2 cellular contexts compared by ENCODE assay signal in genomic region chr2:73091164-73091563, GRCh38.
TF ChIP-seq lines count a peak whose summit lies in the region.

No MANE protein-coding gene starts in this region.

TF ChIP-seq in IMR-90, 13 proteins besides CTCF, POLR2A, EP300 and RAD21:
- TF ChIP-seq CHD1 (IDR thresholded peaks at IDR 0.05; ENCODE audit: low read depth, low read length) = no peak
- no peak for TF ChIP-seq RFX5 (IDR thresholded peaks at IDR 0.05; ENCODE audit: low read depth, low read length)
- TF ChIP-seq NFE2L2 (IDR thresholded peaks at IDR 0.05; ENCODE audit: low read depth, low read length) = no peak
- no peak for TF ChIP-seq FOS (IDR thresholded peaks at IDR 0.05; ENCODE audit: low read depth, low read length)

TF ChIP-seq in HepG2, 621 proteins besides CTCF, POLR2A, EP300 and RAD21 (continues in another document):
- TF ChIP-seq, protein P1, sequence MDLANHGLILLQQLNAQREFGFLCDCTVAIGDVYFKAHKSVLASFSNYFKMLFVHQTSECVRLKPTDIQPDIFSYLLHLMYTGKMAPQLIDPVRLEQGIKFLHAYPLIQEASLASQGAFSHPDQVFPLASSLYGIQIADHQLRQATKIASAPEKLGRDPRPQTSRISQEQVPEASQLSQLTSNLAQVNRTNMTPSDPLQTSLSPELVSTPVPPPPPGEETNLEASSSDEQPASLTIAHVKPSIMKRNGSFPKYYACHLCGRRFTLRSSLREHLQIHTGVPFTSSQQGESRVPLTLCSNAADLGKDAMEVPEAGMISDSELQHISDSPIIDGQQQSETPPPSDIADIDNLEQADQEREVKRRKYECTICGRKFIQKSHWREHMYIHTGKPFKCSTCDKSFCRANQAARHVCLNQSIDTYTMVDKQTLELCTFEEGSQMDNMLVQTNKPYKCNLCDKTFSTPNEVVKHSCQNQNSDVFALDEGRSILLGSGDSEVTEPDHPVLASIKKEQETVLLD (CRISPR knock-in tag; IDR thresholded peaks at IDR 0.05; ENCODE audit: low read depth) = no peak
- TF ChIP-seq, protein P2, sequence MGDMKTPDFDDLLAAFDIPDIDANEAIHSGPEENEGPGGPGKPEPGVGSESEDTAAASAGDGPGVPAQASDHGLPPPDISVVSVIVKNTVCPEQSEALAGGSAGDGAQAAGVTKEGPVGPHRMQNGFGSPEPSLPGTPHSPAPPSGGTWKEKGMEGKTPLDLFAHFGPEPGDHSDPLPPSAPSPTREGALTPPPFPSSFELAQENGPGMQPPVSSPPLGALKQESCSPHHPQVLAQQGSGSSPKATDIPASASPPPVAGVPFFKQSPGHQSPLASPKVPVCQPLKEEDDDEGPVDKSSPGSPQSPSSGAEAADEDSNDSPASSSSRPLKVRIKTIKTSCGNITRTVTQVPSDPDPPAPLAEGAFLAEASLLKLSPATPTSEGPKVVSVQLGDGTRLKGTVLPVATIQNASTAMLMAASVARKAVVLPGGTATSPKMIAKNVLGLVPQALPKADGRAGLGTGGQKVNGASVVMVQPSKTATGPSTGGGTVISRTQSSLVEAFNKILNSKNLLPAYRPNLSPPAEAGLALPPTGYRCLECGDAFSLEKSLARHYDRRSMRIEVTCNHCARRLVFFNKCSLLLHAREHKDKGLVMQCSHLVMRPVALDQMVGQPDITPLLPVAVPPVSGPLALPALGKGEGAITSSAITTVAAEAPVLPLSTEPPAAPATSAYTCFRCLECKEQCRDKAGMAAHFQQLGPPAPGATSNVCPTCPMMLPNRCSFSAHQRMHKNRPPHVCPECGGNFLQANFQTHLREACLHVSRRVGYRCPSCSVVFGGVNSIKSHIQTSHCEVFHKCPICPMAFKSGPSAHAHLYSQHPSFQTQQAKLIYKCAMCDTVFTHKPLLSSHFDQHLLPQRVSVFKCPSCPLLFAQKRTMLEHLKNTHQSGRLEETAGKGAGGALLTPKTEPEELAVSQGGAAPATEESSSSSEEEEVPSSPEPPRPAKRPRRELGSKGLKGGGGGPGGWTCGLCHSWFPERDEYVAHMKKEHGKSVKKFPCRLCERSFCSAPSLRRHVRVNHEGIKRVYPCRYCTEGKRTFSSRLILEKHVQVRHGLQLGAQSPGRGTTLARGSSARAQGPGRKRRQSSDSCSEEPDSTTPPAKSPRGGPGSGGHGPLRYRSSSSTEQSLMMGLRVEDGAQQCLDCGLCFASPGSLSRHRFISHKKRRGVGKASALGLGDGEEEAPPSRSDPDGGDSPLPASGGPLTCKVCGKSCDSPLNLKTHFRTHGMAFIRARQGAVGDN (CRISPR knock-in tag; IDR thresholded peaks at IDR 0.05) = peak; percentile 30; the same call in 1 of the 2 replicates
- TF ChIP-seq ZNF781 (CRISPR knock-in tag; IDR thresholded peaks at IDR 0.05; ENCODE audit: borderline replicate concordance, not compliant biosample characterization) (no peak), TFDP1 (CRISPR knock-in tag; IDR thresholded peaks at IDR 0.05; ENCODE audit: borderline replicate concordance) (no peak; the same call in 1 of the 2 replicates), PHF21A (CRISPR knock-in tag; IDR thresholded peaks at IDR 0.05) (peak; percentile 18; the same call in 1 of the 2 replicates), CREBL2 (CRISPR knock-in tag; IDR thresholded peaks at IDR 0.05; ENCODE audit: borderline replicate concordance) (no peak), JUND (CRISPR knock-in tag; IDR thresholded peaks at IDR 0.05) (peak; percentile 37; the same call in 1 of the 2 replicates), XRCC5 (optimal IDR thresholded peaks at IDR 0.05; ENCODE audit: low read length) (peak; percentile 99), ZNF691 (CRISPR knock-in tag; IDR thresholded peaks at IDR 0.05; ENCODE audit: borderline replicate concordance, low read depth) (0 out of 2 replicates have a peak, but pooled peaks have one; percentile 30), ATF7 (IDR thresholded peaks at IDR 0.05) (0 out of 2 replicates have a peak, but pooled peaks have one; percentile 37), ATF7 (CRISPR knock-in tag; IDR thresholded peaks at IDR 0.05) (no peak), HINFP (CRISPR knock-in tag; IDR thresholded peaks at IDR 0.05; ENCODE audit: low read depth) (no peak), SPEN (CRISPR knock-in tag; IDR thresholded peaks at IDR 0.05; ENCODE audit: low read depth) (peak; percentile 64), CREB1 (IDR thresholded peaks at IDR 0.05) (peak; percentile 69), CREB1 (CRISPR knock-in tag; IDR thresholded peaks at IDR 0.05) (peak; percentile 43; the same call in 1 of the 2 replicates), CEBPG (CRISPR knock-in tag; IDR thresholded peaks at IDR 0.05) (no peak), ZNF83 (CRISPR knock-in tag; IDR thresholded peaks at IDR 0.05; ENCODE audit: borderline replicate concordance) (no peak), PHF20 (CRISPR knock-in tag; IDR thresholded peaks at IDR 0.05) (peak; percentile 39; the same call in 1 of the 2 replicates), ZNF292 (CRISPR knock-in tag; IDR thresholded peaks at IDR 0.05; ENCODE audit: borderline replicate concordance, low read depth) (peak; percentile 66; the same call in 1 of the 2 replicates), MIER3 (CRISPR knock-in tag; IDR thresholded peaks at IDR 0.05; ENCODE audit: borderline replicate concordance) (0 out of 2 replicates have a peak, but pooled peaks have one; percentile 45), MXI1 (IDR thresholded peaks at IDR 0.05; ENCODE audit: borderline replicate concordance, low read depth, low read length) (peak; percentile 63; the same call in 1 of the 3 replicates), SMC3 (IDR thresholded peaks at IDR 0.05; ENCODE audit: low read length) (peak; percentile 41; the same call in 1 of the 2 replicates), ZNF414 (CRISPR knock-in tag; IDR thresholded peaks at IDR 0.05) (0 out of 2 replicates have a peak, but pooled peaks have one; percentile 34), ZMYM3 (CRISPR knock-in tag; IDR thresholded peaks at IDR 0.05) (peak; percentile 56), NR2C2 (CRISPR knock-in tag; IDR thresholded peaks at IDR 0.05; ENCODE audit: borderline replicate concordance) (0 out of 2 replicates have a peak, but pooled peaks have one; percentile 27), ARNTL (CRISPR knock-in tag; IDR thresholded peaks at IDR 0.05) (no peak)
- TF ChIP-seq, protein P3, sequence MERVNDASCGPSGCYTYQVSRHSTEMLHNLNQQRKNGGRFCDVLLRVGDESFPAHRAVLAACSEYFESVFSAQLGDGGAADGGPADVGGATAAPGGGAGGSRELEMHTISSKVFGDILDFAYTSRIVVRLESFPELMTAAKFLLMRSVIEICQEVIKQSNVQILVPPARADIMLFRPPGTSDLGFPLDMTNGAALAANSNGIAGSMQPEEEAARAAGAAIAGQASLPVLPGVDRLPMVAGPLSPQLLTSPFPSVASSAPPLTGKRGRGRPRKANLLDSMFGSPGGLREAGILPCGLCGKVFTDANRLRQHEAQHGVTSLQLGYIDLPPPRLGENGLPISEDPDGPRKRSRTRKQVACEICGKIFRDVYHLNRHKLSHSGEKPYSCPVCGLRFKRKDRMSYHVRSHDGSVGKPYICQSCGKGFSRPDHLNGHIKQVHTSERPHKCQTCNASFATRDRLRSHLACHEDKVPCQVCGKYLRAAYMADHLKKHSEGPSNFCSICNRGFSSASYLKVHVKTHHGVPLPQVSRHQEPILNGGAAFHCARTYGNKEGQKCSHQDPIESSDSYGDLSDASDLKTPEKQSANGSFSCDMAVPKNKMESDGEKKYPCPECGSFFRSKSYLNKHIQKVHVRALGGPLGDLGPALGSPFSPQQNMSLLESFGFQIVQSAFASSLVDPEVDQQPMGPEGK (CRISPR knock-in tag; IDR thresholded peaks at IDR 0.05) = 0 out of 2 replicates have a peak, but pooled peaks have one; percentile 18
- TF ChIP-seq, protein P4, sequence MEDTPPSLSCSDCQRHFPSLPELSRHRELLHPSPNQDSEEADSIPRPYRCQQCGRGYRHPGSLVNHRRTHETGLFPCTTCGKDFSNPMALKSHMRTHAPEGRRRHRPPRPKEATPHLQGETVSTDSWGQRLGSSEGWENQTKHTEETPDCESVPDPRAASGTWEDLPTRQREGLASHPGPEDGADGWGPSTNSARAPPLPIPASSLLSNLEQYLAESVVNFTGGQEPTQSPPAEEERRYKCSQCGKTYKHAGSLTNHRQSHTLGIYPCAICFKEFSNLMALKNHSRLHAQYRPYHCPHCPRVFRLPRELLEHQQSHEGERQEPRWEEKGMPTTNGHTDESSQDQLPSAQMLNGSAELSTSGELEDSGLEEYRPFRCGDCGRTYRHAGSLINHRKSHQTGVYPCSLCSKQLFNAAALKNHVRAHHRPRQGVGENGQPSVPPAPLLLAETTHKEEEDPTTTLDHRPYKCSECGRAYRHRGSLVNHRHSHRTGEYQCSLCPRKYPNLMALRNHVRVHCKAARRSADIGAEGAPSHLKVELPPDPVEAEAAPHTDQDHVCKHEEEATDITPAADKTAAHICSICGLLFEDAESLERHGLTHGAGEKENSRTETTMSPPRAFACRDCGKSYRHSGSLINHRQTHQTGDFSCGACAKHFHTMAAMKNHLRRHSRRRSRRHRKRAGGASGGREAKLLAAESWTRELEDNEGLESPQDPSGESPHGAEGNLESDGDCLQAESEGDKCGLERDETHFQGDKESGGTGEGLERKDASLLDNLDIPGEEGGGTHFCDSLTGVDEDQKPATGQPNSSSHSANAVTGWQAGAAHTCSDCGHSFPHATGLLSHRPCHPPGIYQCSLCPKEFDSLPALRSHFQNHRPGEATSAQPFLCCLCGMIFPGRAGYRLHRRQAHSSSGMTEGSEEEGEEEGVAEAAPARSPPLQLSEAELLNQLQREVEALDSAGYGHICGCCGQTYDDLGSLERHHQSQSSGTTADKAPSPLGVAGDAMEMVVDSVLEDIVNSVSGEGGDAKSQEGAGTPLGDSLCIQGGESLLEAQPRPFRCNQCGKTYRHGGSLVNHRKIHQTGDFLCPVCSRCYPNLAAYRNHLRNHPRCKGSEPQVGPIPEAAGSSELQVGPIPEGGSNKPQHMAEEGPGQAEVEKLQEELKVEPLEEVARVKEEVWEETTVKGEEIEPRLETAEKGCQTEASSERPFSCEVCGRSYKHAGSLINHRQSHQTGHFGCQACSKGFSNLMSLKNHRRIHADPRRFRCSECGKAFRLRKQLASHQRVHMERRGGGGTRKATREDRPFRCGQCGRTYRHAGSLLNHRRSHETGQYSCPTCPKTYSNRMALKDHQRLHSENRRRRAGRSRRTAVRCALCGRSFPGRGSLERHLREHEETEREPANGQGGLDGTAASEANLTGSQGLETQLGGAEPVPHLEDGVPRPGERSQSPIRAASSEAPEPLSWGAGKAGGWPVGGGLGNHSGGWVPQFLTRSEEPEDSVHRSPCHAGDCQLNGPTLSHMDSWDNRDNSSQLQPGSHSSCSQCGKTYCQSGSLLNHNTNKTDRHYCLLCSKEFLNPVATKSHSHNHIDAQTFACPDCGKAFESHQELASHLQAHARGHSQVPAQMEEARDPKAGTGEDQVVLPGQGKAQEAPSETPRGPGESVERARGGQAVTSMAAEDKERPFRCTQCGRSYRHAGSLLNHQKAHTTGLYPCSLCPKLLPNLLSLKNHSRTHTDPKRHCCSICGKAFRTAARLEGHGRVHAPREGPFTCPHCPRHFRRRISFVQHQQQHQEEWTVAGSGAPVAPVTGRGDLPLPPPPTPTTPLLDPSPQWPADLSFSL (CRISPR knock-in tag; IDR thresholded peaks at IDR 0.05) = peak; percentile 90
- TF ChIP-seq, protein P5, sequence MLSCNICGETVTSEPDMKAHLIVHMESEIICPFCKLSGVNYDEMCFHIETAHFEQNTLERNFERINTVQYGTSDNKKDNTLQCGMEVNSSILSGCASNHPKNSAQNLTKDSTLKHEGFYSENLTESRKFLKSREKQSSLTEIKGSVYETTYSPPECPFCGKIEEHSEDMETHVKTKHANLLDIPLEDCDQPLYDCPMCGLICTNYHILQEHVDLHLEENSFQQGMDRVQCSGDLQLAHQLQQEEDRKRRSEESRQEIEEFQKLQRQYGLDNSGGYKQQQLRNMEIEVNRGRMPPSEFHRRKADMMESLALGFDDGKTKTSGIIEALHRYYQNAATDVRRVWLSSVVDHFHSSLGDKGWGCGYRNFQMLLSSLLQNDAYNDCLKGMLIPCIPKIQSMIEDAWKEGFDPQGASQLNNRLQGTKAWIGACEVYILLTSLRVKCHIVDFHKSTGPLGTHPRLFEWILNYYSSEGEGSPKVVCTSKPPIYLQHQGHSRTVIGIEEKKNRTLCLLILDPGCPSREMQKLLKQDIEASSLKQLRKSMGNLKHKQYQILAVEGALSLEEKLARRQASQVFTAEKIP (CRISPR knock-in tag; IDR thresholded peaks at IDR 0.05; ENCODE audit: borderline replicate concordance) = no peak
